Comparison of ENCODE assay signal across 8 cellular contexts in genomic region chr15:76335129-76335850, GRCh38. TPM values are rescaled to one million over a fixed set of nuclear protein-coding genes. Genes with fewer than 3 reads are reported as not detected.
DNase-seq lines count a peak whose midpoint lies in the region; ATAC-seq, FAIRE-seq and TF ChIP-seq lines count a peak whose summit lies in the region.

No MANE protein-coding gene starts in this region.

- H3K27ac ChIP-seq in HEK293 (ENCODE audit: extremely low read depth, low read depth, low read length) (peak overlapping the region; percentile 81; the same call in 1 of the 2 replicates), mesodermal cell (ENCODE audit: low read depth, low read length, severe bottlenecking) (peak overlapping the region; percentile 64), kidney (ENCODE audit: low read depth in 2 of 2, low read length in 2 of 2) (no peak overlapping the region)

- no peak overlapping the region for H3K27ac Mint-ChIP-seq in activated naive CD8-positive, alpha-beta T cell

- WGBS in mesodermal cell (ENCODE audit: insufficient coverage in 2 of 2), 2 experiments: 7 to 10% methylated on average over 26 to 41 of the region's 45 CpGs

- POLR2A ChIA-PET in BJ (lab: Charles Lee): interaction anchor here (0.6 kb wide), 1 partner anchor 54 kb away, joined by 3 read pairs; no protein-coding TSS in a partner anchor
- POLR2A ChIA-PET in HEK293 (lab: Yijun Ruan, JAX): interaction anchor here (0.6 to 4.3 kb wide), 11 partner anchors 12 to 405 kb away, joined by 3 to 134 read pairs (median 11); partner anchors contain the start of gene ETFA

- H3K9me3 ChIP-seq in HEK293 (ENCODE audit: control insufficient read depth, insufficient read depth, low read depth, low read length) (no peaks in the 10 kb centered on the region), mesodermal cell (ENCODE audit: control insufficient read depth, low read length) (no peaks in the 10 kb centered on the region), kidney (ENCODE audit: control insufficient read depth in 1 of 2, low read length in 2 of 2) (no peaks in the 10 kb centered on the region)

- no peak for ATAC-seq in GM21447 (IDR thresholded peaks at IDR 0.05; ENCODE audit: unreplicated experiment)

- peaks cover 38% of the 10 kb centered on the region for H3K4me1 Mint-ChIP-seq in activated naive CD8-positive, alpha-beta T cell (ENCODE audit: low read depth)

- H3K27me3 Mint-ChIP-seq in activated naive CD8-positive, alpha-beta T cell: peaks cover 42% of the 10 kb centered on the region

- peak overlapping the region; percentile 83 for H3K4me3 Mint-ChIP-seq in activated naive CD8-positive, alpha-beta T cell

- DNase-seq in BJ (ENCODE audit: low read depth) (no peak), kidney (no peak), NCI-H69 (lab: John Stamatoyannopoulos, UW) (no peak), HCEC 1CT (no peak)

- CTCF ChIA-PET in BJ (lab: Yijun Ruan, JAX) (interaction anchor here (0.6 to 2.4 kb wide), 8 partner anchors 12 to 1717 kb away, joined by 3 to 14 read pairs (median 4); no protein-coding TSS in a partner anchor), HEK293 (lab: Yijun Ruan, JAX) (interaction anchor here (0.6 to 4.1 kb wide), 11 partner anchors 10 to 784 kb away, joined by 3 to 14 read pairs (median 4); no protein-coding TSS in a partner anchor)

- no peaks in the 10 kb centered on the region for H3K36me3 Mint-ChIP-seq in activated naive CD8-positive, alpha-beta T cell

- intact Hi-C loops in kidney (cut with DNase I): loop anchor here (10.0 kb wide), 1 partner anchor 140 kb away; no protein-coding TSS in a partner anchor

- no peak for FAIRE-seq in kidney (lab: Jason Lieb, UNC)

- H3K4me1 ChIP-seq in HEK293 (ENCODE audit: control insufficient read depth, insufficient read depth, low read length) (peaks cover 3% of the 10 kb centered on the region; the same call in 1 of the 2 replicates), mesodermal cell (ENCODE audit: control insufficient read depth, insufficient read depth, low read length, poor library complexity, severe bottlenecking) (peaks cover 8% of the 10 kb centered on the region), kidney (ENCODE audit: control insufficient read depth in 1 of 2, insufficient read depth in 1 of 2, low read depth in 1 of 2, low read length in 2 of 2) (peaks cover 0 to 14% of the 10 kb centered on the region in 2 donors)

- H3K36me3 ChIP-seq in BJ (ENCODE audit: control insufficient read depth, insufficient read depth, low read length): peaks cover 3% of the 10 kb centered on the region; the same call in 1 of the 2 replicates
- H3K36me3 ChIP-seq in HEK293 (ENCODE audit: control insufficient read depth in 2 of 2, insufficient read depth in 1 of 2, low read length in 2 of 2): peaks cover 0 to 12% of the 10 kb centered on the region in 2 experiments; a peak in 1 of 3 replicates
- no peaks in the 10 kb centered on the region for H3K36me3 ChIP-seq in mesodermal cell (ENCODE audit: control insufficient read depth, insufficient read depth, low read length)
- no peaks in the 10 kb centered on the region for H3K36me3 ChIP-seq in kidney (ENCODE audit: control insufficient read depth in 1 of 2, insufficient read depth in 2 of 2, low read length in 2 of 2)

- no peak for TF ChIP-seq CTCF in BJ (IDR thresholded peaks at IDR 0.05; ENCODE audit: insufficient read depth, low read depth, low read length)
- TF ChIP-seq CTCF in HEK293 (tag by site-specific recombination; IDR thresholded peaks at IDR 0.05): no peak
- no peak for TF ChIP-seq CTCF in kidney (IDR thresholded peaks at IDR 0.05; ENCODE audit: borderline replicate concordance, extremely low read depth, insufficient read depth)

- H3K9me3 Mint-ChIP-seq in activated naive CD8-positive, alpha-beta T cell (ENCODE audit: low read depth): no peaks in the 10 kb centered on the region

- no peaks in the 10 kb centered on the region for H3K27me3 ChIP-seq in BJ (ENCODE audit: control insufficient read depth, insufficient read depth, low read length)

- H3K9ac ChIP-seq in kidney (ENCODE audit: low read length in 2 of 2): no peak overlapping the region

- H3K4me3 ChIP-seq in BJ (ENCODE audit: low read depth, low read length): peak overlapping the region; percentile 37
- no peak overlapping the region for H3K4me3 ChIP-seq in HEK293 (ENCODE audit: low read depth, low read length)
- H3K4me3 ChIP-seq in mesodermal cell (ENCODE audit: extremely low read depth, insufficient read depth, low read length, poor library complexity, severe bottlenecking): peak overlapping the region; percentile 48
- H3K4me3 ChIP-seq in kidney (ENCODE audit: low read length in 2 of 2): no peak overlapping the region

TF ChIP-seq in HEK293, 187 proteins besides CTCF, POLR2A, EP300 and RAD21:
- TF ChIP-seq BCL6B (tag by site-specific recombination; IDR thresholded peaks at IDR 0.05) (no peak), ZNF280D (tag by site-specific recombination; IDR thresholded peaks at IDR 0.05) (no peak), ZNF19 (tag by site-specific recombination; IDR thresholded peaks at IDR 0.05; ENCODE audit: low read depth) (no peak), ZNF701 (tag by site-specific recombination; IDR thresholded peaks at IDR 0.05) (no peak), MYNN (tag by site-specific recombination; IDR thresholded peaks at IDR 0.05; ENCODE audit: borderline replicate concordance) (no peak), EGR2 (tag by site-specific recombination; IDR thresholded peaks at IDR 0.05; ENCODE audit: low read depth) (no peak)
TF ChIP-seq in HEK293: peak in this region for 0.

RNA-seq across cellular contexts. Expression of gene ISL2, which starts 1.3 kb away (rescaled TPM):
- polyA plus RNA-seq in BJ (2011; rRNA removed) (5.0 and 7.7 TPM in 2 replicates), kidney (ENCODE audit: insufficient read depth, low read depth, low replicate concordance) (not detected)
- 4.2 and 4.3 TPM in 2 replicates for polyA minus RNA-seq in BJ (2011; rRNA and poly(A)+ RNA removed)
- polyA plus RNA-seq in mesodermal cell (2013, experiment 1 of 2): 1.3 TPM
- 0.86 TPM for polyA plus RNA-seq in mesodermal cell (2013, experiment 2 of 2)
- total RNA-seq in kidney: 0.44 TPM

RNA-seq across cellular contexts. Expression of gene ETFA, which starts 24.0 kb away (rescaled TPM):
- polyA plus RNA-seq in BJ (2011; rRNA removed) (113 and 173 TPM in 2 replicates), kidney (ENCODE audit: insufficient read depth, low read depth, low replicate concordance) (261 TPM)
- 53.5 and 54.6 TPM in 2 replicates for polyA minus RNA-seq in BJ (2011; rRNA and poly(A)+ RNA removed)
- polyA plus RNA-seq in mesodermal cell (2013, experiment 1 of 2): 124 TPM
- polyA plus RNA-seq in mesodermal cell (2013, experiment 2 of 2): 120 TPM
- 90.1 TPM for total RNA-seq in kidney

Comparison
In these comparisons a context has a peak if more than half of its experiments do, and no peak if none do; other contexts are left out.
1. H3K4me3 ChIP-seq: peak in BJ (single experiment) and mesodermal cell (single experiment); none in HEK293 (single experiment) and kidney (0 of 2).
2. H3K27ac ChIP-seq: peak in HEK293 (single experiment) and mesodermal cell (single experiment); none in kidney (0 of 2).